ENCODE assay signal across 20 cellular contexts in genomic region chr2:150856596-150857281, GRCh38.
DNase-seq lines count a peak whose midpoint lies in the region; FAIRE-seq and TF ChIP-seq lines count a peak whose summit lies in the region.
"Had no signal": no experiment of that assay in that cellular context is flagged by ENCODE, and none has a peak within 500 bp of the region (broad histone marks: within the 10 kb centered on the region; RNA-seq: fewer than 3 reads in every experiment).

No MANE protein-coding gene starts in this region.

- H3K4me2 ChIP-seq in PC-9 (peak overlapping the region; percentile 56), keratinocyte (ENCODE audit: control insufficient read depth, extremely low read depth, insufficient read depth, low read depth, low read length) (peak overlapping the region; percentile 12)
- H3K4me2 ChIP-seq: A549; BLaER1 treated with 17β-estradiol and CSF1 and Interleukin-3, amounts not matched to agents 10 nM and 100 nM; KMS-11 had no signal

- H3K9me1 ChIP-seq in keratinocyte (ENCODE audit: control insufficient read depth, extremely low read depth, insufficient read depth, low read length) = no peaks in the 10 kb centered on the region

- H3K9ac ChIP-seq in keratinocyte (ENCODE audit: control insufficient read depth, extremely low read depth, insufficient read depth, low read length) = no peak overlapping the region
- H3K9ac ChIP-seq: BLaER1 treated with 17β-estradiol and CSF1 and Interleukin-3, amounts not matched to agents 10 nM and 100 nM; KMS-11 had no signal

- no peaks in the 10 kb centered on the region for H3K36me3 ChIP-seq in PC-9 (ENCODE audit: low read depth)
- H3K36me3 ChIP-seq in keratinocyte (ENCODE audit: control insufficient read depth in 2 of 2, extremely low read depth in 1 of 2, insufficient read depth in 2 of 2, low read length in 2 of 2) = no peaks in the 10 kb centered on the region
- H3K36me3 ChIP-seq: BLaER1 treated with 17β-estradiol and CSF1 and Interleukin-3, amounts not matched to agents 10 nM and 100 nM; Peyer's patch had no signal

- H3K4me1 ChIP-seq in PC-9 (replicated peaks; ENCODE audit: insufficient read depth) (peaks cover 19% of the 10 kb centered on the region), keratinocyte (ENCODE audit: control insufficient read depth, extremely low read depth, insufficient read depth, low read length) (peaks cover 15% of the 10 kb centered on the region)
- H3K4me1 ChIP-seq: A549; BLaER1 treated with 17β-estradiol and CSF1 and Interleukin-3, amounts not matched to agents 10 nM and 100 nM; Peyer's patch had no signal

- no peaks in the 10 kb centered on the region for H3K27me3 Mint-ChIP-seq in activated CD4-positive, alpha-beta memory T cell treated with anti-CD3 and anti-CD28 coated beads, Interleukin-2, amount 10 ng/mL, durations not matched to agents 7 days and 5 days

- POLR2A ChIA-PET in PC-9 (lab: Charles Lee; ENCODE audit: unreplicated experiment) = no interaction called here
- POLR2A ChIA-PET in activated CD4-positive, alpha-beta memory T cell treated with anti-CD3 and anti-CD28 coated beads, Interleukin-2, amount 10 ng/mL, durations not matched to agents 7 days and 5 days (lab: Charles Lee) = no interaction called here

- no peak for TF ChIP-seq CTCF in PC-9 (conservative IDR thresholded peaks at IDR 0.05)
- no peak for TF ChIP-seq CTCF in keratinocyte (optimal IDR thresholded peaks at IDR 0.05 in 1 of 3, IDR thresholded peaks at IDR 0.05 in 1 of 3, conservative IDR thresholded peaks at IDR 0.05 in 1 of 3; ENCODE audit: extremely low read depth in 1 of 3, insufficient read depth in 2 of 3, low read length in 3 of 3)

- H3K36me3 Mint-ChIP-seq in activated CD4-positive, alpha-beta memory T cell treated with anti-CD3 and anti-CD28 coated beads, Interleukin-2, amount 10 ng/mL, durations not matched to agents 7 days and 5 days (ENCODE audit: low read depth) = no peaks in the 10 kb centered on the region
- H3K36me3 Mint-ChIP-seq: CD4-positive, alpha-beta memory T cell had no signal

- H3K4me3 ChIP-seq in PC-9 (0 out of 2 replicates have a peak overlapping the region, but pooled peaks have one; percentile 2), keratinocyte (ENCODE audit: control insufficient read depth in 2 of 3, extremely low read depth in 1 of 3, insufficient read depth in 2 of 3, low read depth in 1 of 3, low read length in 3 of 3) (no peak overlapping the region)
- H3K4me3 ChIP-seq: A549; BLaER1 treated with 17β-estradiol and CSF1 and Interleukin-3, amounts not matched to agents 10 nM and 100 nM; GM12878; Peyer's patch had no signal

- no peaks in the 10 kb centered on the region for H3K9me2 ChIP-seq in PC-9 (ENCODE audit: insufficient read depth)

- H3K79me2 ChIP-seq in PC-9 (ENCODE audit: low read depth) (no peaks in the 10 kb centered on the region), keratinocyte (ENCODE audit: control insufficient read depth, insufficient read depth, low read length) (no peaks in the 10 kb centered on the region)

- H3K27me3 ChIP-seq in PC-9 (ENCODE audit: insufficient read depth, low read depth) (no peaks in the 10 kb centered on the region), keratinocyte (ENCODE audit: control insufficient read depth, extremely low read depth, insufficient read depth, low read length) (no peaks in the 10 kb centered on the region)
- H3K27me3 ChIP-seq: BLaER1 treated with 17β-estradiol and CSF1 and Interleukin-3, amounts not matched to agents 10 nM and 100 nM; Peyer's patch had no signal

- CTCF ChIA-PET in PC-9 (lab: Charles Lee) = no interaction called here
- CTCF ChIA-PET in activated CD4-positive, alpha-beta memory T cell treated with anti-CD3 and anti-CD28 coated beads, Interleukin-2, amount 10 ng/mL, durations not matched to agents 7 days and 5 days (lab: Charles Lee) = no interaction called here

- dilution Hi-C loops in keratinocyte (cut with MboI; ENCODE audit: extremely low pct_ligation_motif_present, low sequenced_read_pairs) = no loop called here

- intact Hi-C loops in PC-9 (cut with micrococcal nuclease; ENCODE audit: unreplicated experiment) = no loop called here

- FAIRE-seq in keratinocyte (lab: Jason Lieb, UNC) (peak; percentile 55), GM12892 (lab: Jason Lieb, UNC) (no peak)
- FAIRE-seq: A549, G401.6, GM12878, H54 had no signal

- H3K27ac ChIP-seq in PC-9 = peak overlapping the region; percentile 69
- H3K27ac ChIP-seq in epithelial cell of prostate = peak overlapping the region; percentile 59
- H3K27ac ChIP-seq in keratinocyte (ENCODE audit: control insufficient read depth, insufficient read depth, low read length) = peak overlapping the region; percentile 13
- H3K27ac ChIP-seq: A549; BLaER1 treated with 17β-estradiol and CSF1 and Interleukin-3, amounts not matched to agents 10 nM and 100 nM; KMS-11; Peyer's patch had no signal

- no peaks in the 10 kb centered on the region for H3K9me3 Mint-ChIP-seq in activated CD4-positive, alpha-beta memory T cell treated with anti-CD3 and anti-CD28 coated beads, Interleukin-2, amount 10 ng/mL, durations not matched to agents 7 days and 5 days
- H3K9me3 Mint-ChIP-seq: CD4-positive, alpha-beta memory T cell had no signal

- no peak overlapping the region for H3K27ac Mint-ChIP-seq in activated CD4-positive, alpha-beta memory T cell treated with anti-CD3 and anti-CD28 coated beads, Interleukin-2, amount 10 ng/mL, durations not matched to agents 7 days and 5 days
- H3K27ac Mint-ChIP-seq: CD4-positive, alpha-beta memory T cell had no signal

- DNase-seq in HPDE6-E6E7 (ENCODE audit: extremely low spot score) (peak; percentile 8), PC-9 (peak in 1 of 2 experiments; percentile 67), epithelial cell of prostate (ENCODE audit: low read depth, low spot score) (peak; percentile 26), keratinocyte (ENCODE audit: low read depth, low spot score) (no peak), NCI-H2171 (lab: John Stamatoyannopoulos, UW) (no peak), GM12892 (ENCODE audit: insufficient read length) (no peak)
- DNase-seq in activated CD4-positive, alpha-beta memory T cell treated with anti-CD3 and anti-CD28 coated beads, Interleukin-2, amount 10 ng/mL, durations not matched to agents 7 days and 5 days = no peak
- DNase-seq: AML-193; CD4-positive, alpha-beta memory T cell; COR-L47; MM.1S; NCI-H2029; NCI-H526 treated with DMSO at 0.1 percent for 48 hours; Peyer's patch had no signal

- H4K20me1 ChIP-seq in PC-9 (ENCODE audit: insufficient read depth) = no peaks in the 10 kb centered on the region
- no peaks in the 10 kb centered on the region for H4K20me1 ChIP-seq in keratinocyte (ENCODE audit: control insufficient read depth, extremely low read depth, insufficient read depth, low read length)
- H4K20me1 ChIP-seq: BLaER1 treated with 17β-estradiol and CSF1 and Interleukin-3, amounts not matched to agents 10 nM and 100 nM had no signal

- H2AFZ ChIP-seq in PC-9 (no peak overlapping the region), keratinocyte (ENCODE audit: control insufficient read depth, low read length) (no peak overlapping the region)

- H3K4me3 Mint-ChIP-seq in activated CD4-positive, alpha-beta memory T cell treated with anti-CD3 and anti-CD28 coated beads, Interleukin-2, amount 10 ng/mL, durations not matched to agents 7 days and 5 days = no peak overlapping the region
- H3K4me3 Mint-ChIP-seq: CD4-positive, alpha-beta memory T cell had no signal

- TF ChIP-seq POLR2A in GM12892 (IDR thresholded peaks at IDR 0.05; ENCODE audit: low read depth, low read length) = no peak

- H3F3A ChIP-seq in PC-9 (ENCODE audit: insufficient read depth, low read depth) = 0 out of 2 replicates have a peak, but pooled peaks cover 5% of the 10 kb centered on the region

- no peaks in the 10 kb centered on the region for H3K4me1 Mint-ChIP-seq in activated CD4-positive, alpha-beta memory T cell treated with anti-CD3 and anti-CD28 coated beads, Interleukin-2, amount 10 ng/mL, durations not matched to agents 7 days and 5 days
- H3K4me1 Mint-ChIP-seq: CD4-positive, alpha-beta memory T cell had no signal

- BruUV-seq in PC-9 (replicated peaks; lab: Mats Ljungman, UMichigan) = no TSS peak

- no peaks in the 10 kb centered on the region for H3K9me3 ChIP-seq in PC-9 (ENCODE audit: insufficient read depth, low read depth)
- H3K9me3 ChIP-seq in keratinocyte (ENCODE audit: control insufficient read depth, low read depth, low read length) = no peaks in the 10 kb centered on the region
- H3K9me3 ChIP-seq: A549; BLaER1 treated with 17β-estradiol and CSF1 and Interleukin-3, amounts not matched to agents 10 nM and 100 nM; Peyer's patch had no signal

Comparison
In these comparisons a context has a peak if more than half of its experiments do, and no peak if none do; other contexts are left out.
1. DNase-seq: peak in HPDE6-E6E7 (single experiment) and epithelial cell of prostate (single experiment); none in keratinocyte (single experiment), NCI-H2171 (single experiment), GM12892 (single experiment) and activated CD4-positive, alpha-beta memory T cell treated with anti-CD3 and anti-CD28 coated beads, Interleukin-2, amount 10 ng/mL, durations not matched to agents 7 days and 5 days (single experiment).
2. H3K27ac ChIP-seq: peak in every context shown above with its lines; median percentile 69 in PC-9; 59 in epithelial cell of prostate; 13 in keratinocyte.